ENCODE assay signal across 22 cellular contexts in the genomic region with DNA sequence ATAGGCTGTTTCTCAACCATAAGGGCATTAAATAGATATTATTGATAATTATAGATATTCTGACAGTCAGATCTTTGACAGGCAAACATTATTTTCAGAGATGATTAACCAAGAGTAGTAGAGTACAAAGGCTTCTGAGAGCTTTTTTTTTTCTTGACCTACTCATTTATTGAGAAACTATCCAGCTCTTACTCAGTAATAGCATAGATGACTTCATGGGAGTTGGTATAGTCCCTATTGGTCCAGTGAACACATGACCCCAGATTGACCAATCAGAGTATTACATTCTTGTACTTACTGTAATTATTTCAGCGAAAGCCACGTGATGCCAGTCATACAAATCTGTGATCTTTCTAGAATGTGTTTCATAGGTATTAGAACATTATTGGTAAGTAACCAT.
DNase-seq lines count a peak whose midpoint lies in the region; ATAC-seq, FAIRE-seq and TF ChIP-seq lines count a peak whose summit lies in the region.
"Had no signal": no experiment of that assay in that cellular context is flagged by ENCODE, and none has a peak within 500 bp of the region (broad histone marks: within the 10 kb centered on the region; RNA-seq: fewer than 3 reads in every experiment).

No MANE protein-coding gene starts in this region.

- H3K27me3 ChIP-seq in bronchial epithelial cell (ENCODE audit: control insufficient read depth, insufficient read depth, low read length), result no peaks in the 10 kb centered on the region
- H3K27me3 ChIP-seq in WERI-Rb-1 (ENCODE audit: insufficient read depth, low read depth, severe bottlenecking), result no peaks in the 10 kb centered on the region
- no peaks in the 10 kb centered on the region for H3K27me3 ChIP-seq in gastroesophageal sphincter
- H3K27me3 ChIP-seq: BLaER1 treated with 17β-estradiol and CSF1 and Interleukin-3, amounts not matched to agents 10 nM and 100 nM had no signal

- TF ChIP-seq CTCF in bronchial epithelial cell (IDR thresholded peaks at IDR 0.05; ENCODE audit: insufficient read depth, low read length, severe bottlenecking), result no peak
- TF ChIP-seq CTCF in WERI-Rb-1 (IDR thresholded peaks at IDR 0.05; ENCODE audit: low read depth, low read length), result no peak
- no peak for TF ChIP-seq CTCF in gastroesophageal sphincter (IDR thresholded peaks at IDR 0.05)

- H3K27ac ChIP-seq in WERI-Rb-1 (no peak overlapping the region), gastroesophageal sphincter (no peak overlapping the region)
- H3K27ac ChIP-seq: BLaER1 treated with 17β-estradiol and CSF1 and Interleukin-3, amounts not matched to agents 10 nM and 100 nM; GM23248; HL-60; KMS-11 had no signal

- no peaks in the 10 kb centered on the region for H3K4me1 ChIP-seq in gastroesophageal sphincter
- H3K4me1 ChIP-seq: HAP-1 had no signal

- 52 to 88% methylated on average over 2 of the region's 2 CpGs for WGBS in gastroesophageal sphincter (ENCODE audit: low coverage in 1 of 2), 2 donors

- no peaks in the 10 kb centered on the region for H3K9me3 ChIP-seq in WERI-Rb-1 (ENCODE audit: severe bottlenecking)
- H3K9me3 ChIP-seq in gastroesophageal sphincter, result no peaks in the 10 kb centered on the region
- H3K9me3 ChIP-seq: BLaER1 treated with 17β-estradiol and CSF1 and Interleukin-3, amounts not matched to agents 10 nM and 100 nM; HAP-1 had no signal

- H3K36me3 ChIP-seq in bronchial epithelial cell (ENCODE audit: control insufficient read depth, insufficient read depth, low read length) (no peaks in the 10 kb centered on the region), WERI-Rb-1 (no peaks in the 10 kb centered on the region), gastroesophageal sphincter (no peaks in the 10 kb centered on the region)
- H3K36me3 ChIP-seq: BLaER1 treated with 17β-estradiol and CSF1 and Interleukin-3, amounts not matched to agents 10 nM and 100 nM; HAP-1 had no signal

- TF ChIP-seq EP300 in gastroesophageal sphincter (IDR thresholded peaks at IDR 0.05), result no peak

- FAIRE-seq in bronchial epithelial cell (lab: Jason Lieb, UNC) (no peak), GM12892 (lab: Jason Lieb, UNC) (no peak)
- FAIRE-seq: GM12891, GM19239 had no signal

- H3K4me3 ChIP-seq in bronchial epithelial cell (ENCODE audit: low read depth, low read length) (no peak overlapping the region), WERI-Rb-1 (ENCODE audit: low read depth, low read length) (no peak overlapping the region), gastroesophageal sphincter (no peak overlapping the region)
- H3K4me3 ChIP-seq: BLaER1 treated with 17β-estradiol and CSF1 and Interleukin-3, amounts not matched to agents 10 nM and 100 nM; GM23248; HAP-1 had no signal

- DNase-seq in RKO (ENCODE audit: low spot score), result peak; percentile 11
- DNase-seq in bronchial epithelial cell (ENCODE audit: low read depth), result peak; percentile 1
- DNase-seq in WERI-Rb-1, result no peak
- no peak for DNase-seq in GM12892 (ENCODE audit: insufficient read length)
- DNase-seq: 8988T; Calu3; CD8-positive, alpha-beta T cell; DMS 273 treated with DMSO at 0.1 percent for 48 hours; DMS53; DND-41; EL; GM23248 had no signal

- ATAC-seq in GM18868 (IDR thresholded peaks at IDR 0.05; ENCODE audit: unreplicated experiment) (peak; percentile 34), HG02981 (IDR thresholded peaks at IDR 0.05; ENCODE audit: unreplicated experiment) (peak; percentile 44), GM21423 (IDR thresholded peaks at IDR 0.05; ENCODE audit: unreplicated experiment) (no peak), gastroesophageal sphincter (no peak)
- ATAC-seq: CD8-positive, alpha-beta T cell had no signal

- no peak for TF ChIP-seq POLR2A in GM12892 (IDR thresholded peaks at IDR 0.05; ENCODE audit: low read depth, low read length)
- TF ChIP-seq POLR2A in gastroesophageal sphincter (IDR thresholded peaks at IDR 0.05), result no peak

Comparison
In these comparisons a context has a peak if more than half of its experiments do, and no peak if none do; other contexts are left out.
1. ATAC-seq: peak in GM18868 (single experiment) and HG02981 (single experiment); none in GM21423 (single experiment) and gastroesophageal sphincter (single experiment).
2. DNase-seq: peak in RKO (single experiment) and bronchial epithelial cell (single experiment); none in WERI-Rb-1 (single experiment) and GM12892 (single experiment).